28 cellular contexts compared by ENCODE assay signal in genomic region chr3:188458761-188459160, GRCh38.
"Had no signal": no experiment of that assay in that cellular context is flagged by ENCODE, and none has a peak within 500 bp of the region (broad histone marks: within the 10 kb centered on the region; RNA-seq: fewer than 3 reads in every experiment).

No MANE protein-coding gene starts in this region.

- H3K9me3 Mint-ChIP-seq: activated naive CD4-positive, alpha-beta T cell treated with anti-CD3 and anti-CD28 coated beads, Interleukin-2, amount 10 ng/mL, durations not matched to agents 7 days and 5 days; activated naive CD8-positive, alpha-beta T cell treated with anti-CD3 and anti-CD28 coated beads, Interleukin-2, amount 10 ng/mL, durations not matched to agents 7 days and 5 days; immature natural killer cell; natural killer cell; T-helper 2 cell treated with Interferon-gamma antibody and Interleukin-4, amounts not matched to agents 5 μg/mL and 100 μg/mL, for 36 hours had no signal

- H3K9ac ChIP-seq: neural progenitor cell had no signal

- ATAC-seq: body of pancreas, foreskin keratinocyte, heart left ventricle, natural killer cell had no signal

- H3K4me3 Mint-ChIP-seq: activated naive CD4-positive, alpha-beta T cell treated with anti-CD3 and anti-CD28 coated beads, Interleukin-2, amount 10 ng/mL, durations not matched to agents 7 days and 5 days; activated naive CD8-positive, alpha-beta T cell treated with anti-CD3 and anti-CD28 coated beads, Interleukin-2, amount 10 ng/mL, durations not matched to agents 7 days and 5 days; immature natural killer cell; natural killer cell; neural progenitor cell; T-helper 2 cell treated with Interferon-gamma antibody and Interleukin-4, amounts not matched to agents 5 μg/mL and 100 μg/mL, for 36 hours had no signal

- H3K9me3 ChIP-seq: body of pancreas, colonic mucosa, esophagus squamous epithelium, heart left ventricle, right atrium auricular region, testis, transverse colon had no signal

- H3K27ac ChIP-seq: body of pancreas, colonic mucosa, epithelial cell of prostate, esophagus squamous epithelium, foreskin keratinocyte, heart left ventricle, neural progenitor cell, right atrium auricular region, testis, transverse colon, VCaP had no signal

- H3K27me3 Mint-ChIP-seq: activated naive CD4-positive, alpha-beta T cell treated with anti-CD3 and anti-CD28 coated beads, Interleukin-2, amount 10 ng/mL, durations not matched to agents 7 days and 5 days; activated naive CD8-positive, alpha-beta T cell treated with anti-CD3 and anti-CD28 coated beads, Interleukin-2, amount 10 ng/mL, durations not matched to agents 7 days and 5 days had no signal

- H3K36me3 Mint-ChIP-seq: natural killer cell, neural progenitor cell had no signal

- H3K4me3 ChIP-seq: body of pancreas, colonic mucosa, esophagus squamous epithelium, heart left ventricle, neural progenitor cell, right atrium auricular region, testis, transverse colon had no signal

- H3K4me1 Mint-ChIP-seq: activated naive CD4-positive, alpha-beta T cell treated with anti-CD3 and anti-CD28 coated beads, Interleukin-2, amount 10 ng/mL, durations not matched to agents 7 days and 5 days; activated naive CD8-positive, alpha-beta T cell treated with anti-CD3 and anti-CD28 coated beads, Interleukin-2, amount 10 ng/mL, durations not matched to agents 7 days and 5 days; neural progenitor cell had no signal

- DNase-seq: activated CD4-positive, alpha-beta T cell treated with anti-CD3 and anti-CD28 coated beads for 48 hours; activated CD4-positive, alpha-beta T cell treated with anti-CD3 and anti-CD28 coated beads, Interleukin-2, amount 50 U/mL, for 48 hours; activated CD8-positive, alpha-beta memory T cell treated with anti-CD3 and anti-CD28 coated beads for 24 hours; activated effector memory CD4-positive, alpha-beta T cell treated with anti-CD3 and anti-CD28 coated beads, Interleukin-2, amount 50 U/mL, for 16 hours; activated naive CD4-positive, alpha-beta T cell treated with anti-CD3 and anti-CD28 coated beads, Interleukin-2, amount 10 ng/mL, durations not matched to agents 7 days and 5 days; activated naive CD8-positive, alpha-beta T cell treated with anti-CD3 and anti-CD28 coated beads, Interleukin-2, amount 10 ng/mL, durations not matched to agents 7 days and 5 days; amniotic stem cell; body of pancreas; colonic mucosa; effector CD8-positive, alpha-beta T cell; esophagus squamous epithelium; foreskin keratinocyte; heart left ventricle; hypothalamus; immature natural killer cell; midbrain; natural killer cell; occipital lobe; stimulated activated CD4-positive, alpha-beta T cell treated with anti-CD3 and anti-CD28 coated beads, Interleukin-2, amount 100 ng/mL, for 48 hours; stimulated activated naive CD4-positive, alpha-beta T cell treated with Interleukin-2 at 50 U/mL for 16 hours; T-helper 1 cell; testis; transverse colon had no signal

- H3K27ac Mint-ChIP-seq: activated naive CD4-positive, alpha-beta T cell treated with anti-CD3 and anti-CD28 coated beads, Interleukin-2, amount 10 ng/mL, durations not matched to agents 7 days and 5 days; activated naive CD8-positive, alpha-beta T cell treated with anti-CD3 and anti-CD28 coated beads, Interleukin-2, amount 10 ng/mL, durations not matched to agents 7 days and 5 days; immature natural killer cell; natural killer cell; neural progenitor cell; T-helper 2 cell treated with Interferon-gamma antibody and Interleukin-4, amounts not matched to agents 5 μg/mL and 100 μg/mL, for 36 hours had no signal

- H3K36me3 ChIP-seq: colonic mucosa, esophagus squamous epithelium, heart left ventricle, neural progenitor cell, right atrium auricular region, transverse colon had no signal
